In the genomic region with DNA sequence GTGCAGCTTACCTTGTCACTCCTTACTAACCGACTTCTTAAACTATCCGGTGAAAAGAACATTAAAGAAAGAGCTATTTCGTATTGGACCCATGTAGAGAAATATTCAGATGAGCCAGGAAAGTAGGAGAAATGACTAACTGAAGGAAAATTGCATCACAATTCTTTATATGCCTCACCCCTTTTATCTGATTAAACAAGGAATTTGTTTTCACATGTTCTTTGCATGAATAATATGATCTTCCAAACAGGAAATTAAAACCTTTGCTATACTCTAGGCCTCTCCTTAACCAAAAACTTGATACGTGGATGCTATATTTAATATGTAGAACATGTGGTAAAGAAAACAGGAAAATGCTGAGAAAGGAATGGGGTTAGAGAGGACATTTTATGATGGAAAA, we compare ENCODE assay signal across 1 cellular context.
TF ChIP-seq lines count a peak whose summit lies in the region.

No MANE protein-coding gene starts in this region.

TF ChIP-seq in GM23338, 12 proteins besides CTCF, POLR2A, EP300 and RAD21 (continued from another document):
- TF ChIP-seq, protein P1, sequence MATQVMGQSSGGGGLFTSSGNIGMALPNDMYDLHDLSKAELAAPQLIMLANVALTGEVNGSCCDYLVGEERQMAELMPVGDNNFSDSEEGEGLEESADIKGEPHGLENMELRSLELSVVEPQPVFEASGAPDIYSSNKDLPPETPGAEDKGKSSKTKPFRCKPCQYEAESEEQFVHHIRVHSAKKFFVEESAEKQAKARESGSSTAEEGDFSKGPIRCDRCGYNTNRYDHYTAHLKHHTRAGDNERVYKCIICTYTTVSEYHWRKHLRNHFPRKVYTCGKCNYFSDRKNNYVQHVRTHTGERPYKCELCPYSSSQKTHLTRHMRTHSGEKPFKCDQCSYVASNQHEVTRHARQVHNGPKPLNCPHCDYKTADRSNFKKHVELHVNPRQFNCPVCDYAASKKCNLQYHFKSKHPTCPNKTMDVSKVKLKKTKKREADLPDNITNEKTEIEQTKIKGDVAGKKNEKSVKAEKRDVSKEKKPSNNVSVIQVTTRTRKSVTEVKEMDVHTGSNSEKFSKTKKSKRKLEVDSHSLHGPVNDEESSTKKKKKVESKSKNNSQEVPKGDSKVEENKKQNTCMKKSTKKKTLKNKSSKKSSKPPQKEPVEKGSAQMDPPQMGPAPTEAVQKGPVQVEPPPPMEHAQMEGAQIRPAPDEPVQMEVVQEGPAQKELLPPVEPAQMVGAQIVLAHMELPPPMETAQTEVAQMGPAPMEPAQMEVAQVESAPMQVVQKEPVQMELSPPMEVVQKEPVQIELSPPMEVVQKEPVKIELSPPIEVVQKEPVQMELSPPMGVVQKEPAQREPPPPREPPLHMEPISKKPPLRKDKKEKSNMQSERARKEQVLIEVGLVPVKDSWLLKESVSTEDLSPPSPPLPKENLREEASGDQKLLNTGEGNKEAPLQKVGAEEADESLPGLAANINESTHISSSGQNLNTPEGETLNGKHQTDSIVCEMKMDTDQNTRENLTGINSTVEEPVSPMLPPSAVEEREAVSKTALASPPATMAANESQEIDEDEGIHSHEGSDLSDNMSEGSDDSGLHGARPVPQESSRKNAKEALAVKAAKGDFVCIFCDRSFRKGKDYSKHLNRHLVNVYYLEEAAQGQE (IDR thresholded peaks at IDR 0.05; ENCODE audit: unreplicated experiment): no peak
- TF ChIP-seq ZNF462 (CRISPR knock-in tag; IDR thresholded peaks at IDR 0.05): no peak
- TF ChIP-seq JUNB (IDR thresholded peaks at IDR 0.05; ENCODE audit: unreplicated experiment): no peak
- TF ChIP-seq POLR2AphosphoS5 (IDR thresholded peaks at IDR 0.05; ENCODE audit: low read depth): no peak
- TF ChIP-seq CREB1 (CRISPR knock-in tag; IDR thresholded peaks at IDR 0.05; ENCODE audit: low read depth): no peak
